ENCODE assay signal across 20 cellular contexts in the genomic region with DNA sequence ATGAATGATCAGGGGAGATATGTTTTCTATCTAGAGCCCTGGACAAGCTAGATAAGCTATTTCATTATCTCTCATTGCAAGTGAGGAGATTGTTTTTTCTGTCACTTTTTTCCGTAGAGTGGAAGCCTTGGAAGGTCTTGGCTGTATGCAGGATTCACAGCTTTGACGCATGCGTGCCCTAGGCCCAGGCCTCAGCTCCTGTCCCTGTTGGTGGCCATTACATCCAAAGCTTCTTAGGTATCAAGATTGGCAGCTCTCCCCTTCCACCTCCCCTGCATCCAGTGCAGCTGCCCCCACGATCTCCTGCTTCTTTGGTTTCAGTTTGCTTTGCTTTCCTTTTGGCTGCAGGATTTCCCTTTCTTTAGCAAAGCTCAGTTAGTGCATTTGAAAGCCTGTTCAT.
DNase-seq lines count a peak whose midpoint lies in the region; ATAC-seq and TF ChIP-seq lines count a peak whose summit lies in the region.
"Had no signal": no experiment of that assay in that cellular context is flagged by ENCODE, and none has a peak within 500 bp of the region (broad histone marks: within the 10 kb centered on the region; RNA-seq: fewer than 3 reads in every experiment).

No MANE protein-coding gene starts in this region.

- no peaks in the 10 kb centered on the region for H3K9me3 Mint-ChIP-seq in activated T-helper 17 cell treated with anti-CD3 and anti-CD28 coated beads, Interleukin-2, amount 50 U/mL, for 72 hours
- H3K9me3 Mint-ChIP-seq: dendritic cell treated with granulocyte-macrophage colony-stimulating factor and Interleukin-4, amounts not matched to agents 40 ng/mL and 50 ng/mL, for 4 days; natural killer cell had no signal

- H3K36me3 ChIP-seq in liver (ENCODE audit: control insufficient read depth in 4 of 4, insufficient read depth in 3 of 4, low read depth in 1 of 4, low read length in 3 of 4) (no peaks in the 10 kb centered on the region), skeletal muscle satellite cell (ENCODE audit: insufficient read depth, low read length) (no peaks in the 10 kb centered on the region)
- H3K36me3 ChIP-seq: BLaER1 treated with 17β-estradiol and CSF1 and Interleukin-3, amounts not matched to agents 10 nM and 100 nM; left lung; tibial nerve had no signal

- peak overlapping the region; percentile 23 to 57 (median 55) for H3K4me3 ChIP-seq in liver (ENCODE audit: low read depth in 1 of 3, low read length in 3 of 3)
- no peak overlapping the region for H3K4me3 ChIP-seq in skeletal muscle satellite cell (ENCODE audit: low read length)
- H3K4me3 ChIP-seq: BLaER1 treated with 17β-estradiol and CSF1 and Interleukin-3, amounts not matched to agents 10 nM and 100 nM; left lung had no signal

- H3K4me1 ChIP-seq in liver (ENCODE audit: control insufficient read depth in 4 of 4, insufficient read depth in 4 of 4, low read length in 3 of 4), result peaks cover 2 to 37% (median 16%) of the 10 kb centered on the region in 4 donors
- peaks cover 21% of the 10 kb centered on the region for H3K4me1 ChIP-seq in skeletal muscle satellite cell (ENCODE audit: control insufficient read depth, insufficient read depth, low read length)
- H3K4me1 ChIP-seq: BLaER1 treated with 17β-estradiol and CSF1 and Interleukin-3, amounts not matched to agents 10 nM and 100 nM; left lung had no signal

- DNase-seq in NCI-H2107 treated with DMSO at 0.1 percent for 48 hours (lab: John Stamatoyannopoulos, UW; ENCODE audit: unreplicated experiment) (peak; percentile 49), SK-N-DZ (ENCODE audit: low spot score) (no peak), cerebellar nuclear complex (lab: John Stamatoyannopoulos, UW) (no peak)
- no peak for DNase-seq in stimulated activated CD8-positive, alpha-beta memory T cell treated with anti-CD3 and anti-CD28 coated beads, Interleukin-4, amount 100 ng/mL, for 48 hours
- DNase-seq: activated gamma-delta T cell treated with Interleukin-2 at 50 U/mL for 16 hours; DMS153; hypothalamus; left lung; natural killer cell; NCI-H1694 treated with DMSO at 0.1 percent for 48 hours; NCI-H510A treated with DMSO at 0.1 percent for 48 hours; PC-3; stimulated activated CD4-positive, alpha-beta T cell treated with anti-CD3 and anti-CD28 coated beads, Interleukin-2, amount 100 ng/mL, for 48 hours had no signal

- no peak for ATAC-seq in activated T-helper 17 cell treated with anti-CD3 and anti-CD28 coated beads, Interleukin-2, amount 50 U/mL, for 72 hours (replicated peaks)
- ATAC-seq in HG02642 (IDR thresholded peaks at IDR 0.05; ENCODE audit: poor library complexity, unreplicated experiment), result no peak
- ATAC-seq: left lung, natural killer cell, PC-3 had no signal

- TF ChIP-seq CTCF in liver (IDR thresholded peaks at IDR 0.05; ENCODE audit: low read depth, low read length, missing input control), result no peak

- H3K4me1 Mint-ChIP-seq in activated T-helper 17 cell treated with anti-CD3 and anti-CD28 coated beads, Interleukin-2, amount 50 U/mL, for 72 hours, result no peaks in the 10 kb centered on the region

- H3K9me3 ChIP-seq in liver (ENCODE audit: control insufficient read depth in 4 of 4, low read length in 3 of 4) (no peaks in the 10 kb centered on the region), skeletal muscle satellite cell (replicated peaks; ENCODE audit: low read length) (no peaks in the 10 kb centered on the region)
- H3K9me3 ChIP-seq: BLaER1 treated with 17β-estradiol and CSF1 and Interleukin-3, amounts not matched to agents 10 nM and 100 nM; left lung; tibial nerve had no signal

- no peaks in the 10 kb centered on the region for H3K27me3 Mint-ChIP-seq in activated T-helper 17 cell treated with anti-CD3 and anti-CD28 coated beads, Interleukin-2, amount 50 U/mL, for 72 hours
- H3K27me3 Mint-ChIP-seq: dendritic cell treated with granulocyte-macrophage colony-stimulating factor and Interleukin-4, amounts not matched to agents 40 ng/mL and 50 ng/mL, for 4 days had no signal

- peak overlapping the region; percentile 67 for H3K4me2 ChIP-seq in skeletal muscle satellite cell (ENCODE audit: low read length)
- H3K4me2 ChIP-seq: BLaER1 treated with 17β-estradiol and CSF1 and Interleukin-3, amounts not matched to agents 10 nM and 100 nM had no signal

- no peak for TF ChIP-seq RAD21 in liver (IDR thresholded peaks at IDR 0.05)

- H3K36me3 Mint-ChIP-seq in activated T-helper 17 cell treated with anti-CD3 and anti-CD28 coated beads, Interleukin-2, amount 50 U/mL, for 72 hours (ENCODE audit: low read depth), result no peaks in the 10 kb centered on the region
- H3K36me3 Mint-ChIP-seq: natural killer cell had no signal

- H3K9ac ChIP-seq in liver (ENCODE audit: low read depth in 1 of 2, low read length in 2 of 2) (peak overlapping the region; percentile 58 to 61), skeletal muscle satellite cell (ENCODE audit: low read depth, low read length) (no peak overlapping the region)
- H3K9ac ChIP-seq: BLaER1 treated with 17β-estradiol and CSF1 and Interleukin-3, amounts not matched to agents 10 nM and 100 nM had no signal

- H3K27ac ChIP-seq in liver (ENCODE audit: low read depth in 1 of 2, low read length in 2 of 2), result peak overlapping the region; percentile 64 to 94
- H3K27ac ChIP-seq: BLaER1 treated with 17β-estradiol and CSF1 and Interleukin-3, amounts not matched to agents 10 nM and 100 nM; left lung; tibial nerve had no signal

- peak overlapping the region; percentile 12 for H3K27ac Mint-ChIP-seq in activated T-helper 17 cell treated with anti-CD3 and anti-CD28 coated beads, Interleukin-2, amount 50 U/mL, for 72 hours
- H3K27ac Mint-ChIP-seq: dendritic cell treated with granulocyte-macrophage colony-stimulating factor and Interleukin-4, amounts not matched to agents 40 ng/mL and 50 ng/mL, for 4 days; natural killer cell had no signal

- 34% methylated on average over 4 of the region's 4 CpGs for WGBS in liver

- no peak overlapping the region for H3K4me3 Mint-ChIP-seq in activated T-helper 17 cell treated with anti-CD3 and anti-CD28 coated beads, Interleukin-2, amount 50 U/mL, for 72 hours
- H3K4me3 Mint-ChIP-seq: dendritic cell treated with granulocyte-macrophage colony-stimulating factor and Interleukin-4, amounts not matched to agents 40 ng/mL and 50 ng/mL, for 4 days; natural killer cell had no signal

- H3K27me3 ChIP-seq in liver (ENCODE audit: control insufficient read depth in 4 of 4, insufficient read depth in 4 of 4, low read length in 3 of 4) (no peaks in the 10 kb centered on the region), skeletal muscle satellite cell (ENCODE audit: control insufficient read depth, insufficient read depth, low read length) (no peaks in the 10 kb centered on the region)
- H3K27me3 ChIP-seq: BLaER1 treated with 17β-estradiol and CSF1 and Interleukin-3, amounts not matched to agents 10 nM and 100 nM; left lung; tibial nerve had no signal

TF ChIP-seq in liver, 16 proteins besides CTCF, POLR2A, EP300 and RAD21:
- no peak for TF ChIP-seq EGR1 (IDR thresholded peaks at IDR 0.05; ENCODE audit: low read depth in 2 of 2)
- peak; percentile 65 for TF ChIP-seq YY1 (IDR thresholded peaks at IDR 0.05)
TF ChIP-seq in liver: peak in this region for 1.
